In genomic region chr4:152921284-152921683, GRCh38 we compare ENCODE assay signal across 20 cellular contexts. TPM values are rescaled to one million over a fixed set of nuclear protein-coding genes. Genes with fewer than 3 reads are reported as not detected.
"Had no signal": no experiment of that assay in that cellular context is flagged by ENCODE, and none has a peak within 500 bp of the region (broad histone marks: within the 10 kb centered on the region; RNA-seq: fewer than 3 reads in every experiment).

No MANE protein-coding gene starts in this region.

- H3K27me3 ChIP-seq: colonic mucosa, esophagus muscularis mucosa, foreskin keratinocyte, gastroesophageal sphincter, heart left ventricle, hepatocyte, left lung had no signal

- ATAC-seq: effector memory CD8-positive, alpha-beta T cell; foreskin keratinocyte; gastroesophageal sphincter; heart left ventricle; left cardiac atrium; left lung; left ventricle myocardium superior; lower lobe of right lung; mucosa of descending colon had no signal

- H3K36me3 ChIP-seq: colonic mucosa, heart left ventricle, left lung, lower lobe of right lung had no signal

- H3K4me2 ChIP-seq: hepatocyte had no signal

- H3K27ac ChIP-seq: colonic mucosa, esophagus muscularis mucosa, foreskin keratinocyte, gastroesophageal sphincter, heart left ventricle, hepatocyte, left lung, lower lobe of right lung had no signal

- H3K9me3 ChIP-seq: esophagus muscularis mucosa, gastroesophageal sphincter had no signal

- H3K79me2 ChIP-seq: hepatocyte had no signal

- H3K4me3 ChIP-seq: colonic mucosa, esophagus muscularis mucosa, gastroesophageal sphincter, heart left ventricle, hepatocyte, left lung, lower lobe of right lung, mucosa of descending colon had no signal

- H2AFZ ChIP-seq: hepatocyte had no signal

- FAIRE-seq: endothelial cell of umbilical vein, keratinocyte had no signal

- H3K4me1 ChIP-seq: colonic mucosa, esophagus muscularis mucosa, foreskin keratinocyte, gastroesophageal sphincter, heart left ventricle, left lung, lower lobe of right lung had no signal

- DNase-seq: colonic mucosa; cortex of kidney; effector CD8-positive, alpha-beta T cell; effector memory CD8-positive, alpha-beta T cell; endodermal cell; heart left ventricle; hypothalamus; immature natural killer cell; left cardiac atrium; left lung; left ventricle myocardium superior; lower lobe of right lung; mucosa of descending colon; naive B cell had no signal

RNA-seq across cellular contexts. Expression of gene FHDC1, which starts 14.8 kb away (rescaled TPM):
- polyA plus RNA-seq: immature natural killer cell had no signal
